ENCODE assay signal across 23 cellular contexts in the genomic region with DNA sequence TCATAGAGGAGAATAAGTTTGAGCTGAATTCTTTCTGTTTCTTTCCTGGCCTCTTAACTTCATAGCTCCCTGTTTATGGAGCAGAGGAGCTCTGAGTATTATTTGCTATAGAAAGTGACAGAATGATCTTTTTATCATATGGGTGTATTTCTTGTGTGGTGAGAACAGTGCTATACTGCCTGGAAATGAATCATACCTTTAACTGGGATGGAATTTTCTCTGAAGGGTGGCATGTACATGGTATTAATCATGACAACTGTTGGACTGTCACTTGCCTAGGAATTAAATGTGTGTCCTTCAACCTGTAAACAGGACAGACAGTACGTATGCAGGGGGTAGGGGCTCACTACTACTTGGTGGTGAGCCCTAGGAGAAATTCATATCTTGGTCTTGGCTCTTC. TPM values are rescaled to one million over a fixed set of nuclear protein-coding genes. Genes with fewer than 3 reads are reported as not detected.
DNase-seq lines count a peak whose midpoint lies in the region; ATAC-seq and TF ChIP-seq lines count a peak whose summit lies in the region.
"Had no signal": no experiment of that assay in that cellular context is flagged by ENCODE, and none has a peak within 500 bp of the region (broad histone marks: within the 10 kb centered on the region; RNA-seq: fewer than 3 reads in every experiment).

No MANE protein-coding gene starts in this region.

- no peak overlapping the region for H2AK5ac ChIP-seq in mesenchymal stem cell (ENCODE audit: low read length, severe bottlenecking)

- no peak overlapping the region for H3K14ac ChIP-seq in mesenchymal stem cell (ENCODE audit: low read length in 2 of 2)

- no peak overlapping the region for H3K4me3 ChIP-seq in RWPE2 (ENCODE audit: severe bottlenecking)
- H3K4me3 ChIP-seq in mesenchymal stem cell (ENCODE audit: insufficient read depth in 1 of 2, low read depth in 1 of 2, low read length in 2 of 2): no peak overlapping the region
- H3K4me3 ChIP-seq: A549, MG63, Peyer's patch had no signal

- no peak overlapping the region for H3K4ac ChIP-seq in mesenchymal stem cell (ENCODE audit: low read depth in 1 of 2, low read length in 2 of 2)

- H3K9ac ChIP-seq in mesenchymal stem cell (ENCODE audit: low read length): no peak overlapping the region
- H3K9ac ChIP-seq: SK-N-SH had no signal

- H2BK5ac ChIP-seq in mesenchymal stem cell (ENCODE audit: low read depth, low read length, poor library complexity, severe bottlenecking): no peak overlapping the region

- no peak overlapping the region for H4K8ac ChIP-seq in mesenchymal stem cell (ENCODE audit: low read length)

- H3K4me1 ChIP-seq in RWPE2 (ENCODE audit: insufficient read depth, poor library complexity, severe bottlenecking) (no peaks in the 10 kb centered on the region), mesenchymal stem cell (ENCODE audit: control insufficient read depth, insufficient read depth, low read depth, low read length) (no peaks in the 10 kb centered on the region)
- H3K4me1 ChIP-seq: A549, Caco-2 had no signal

- no peak overlapping the region for H2BK15ac ChIP-seq in mesenchymal stem cell (ENCODE audit: low read depth, poor library complexity, severe bottlenecking)

- H3K4me2 ChIP-seq in mesenchymal stem cell (ENCODE audit: low read length, poor library complexity, severe bottlenecking): no peak overlapping the region
- H3K4me2 ChIP-seq: A549, SK-N-SH had no signal

- 53% methylated on average over 1 of the region's 1 CpG for WGBS in mesenchymal stem cell

- TF ChIP-seq CTCF in RWPE2 (IDR thresholded peaks at IDR 0.05; ENCODE audit: poor library complexity, severe bottlenecking): no peak

- ATAC-seq in RWPE2 (ENCODE audit: low read depth) (peak; percentile 51), GM18870 (IDR thresholded peaks at IDR 0.05; ENCODE audit: unreplicated experiment) (no peak)
- ATAC-seq: A549, HepG2 had no signal

- no peak overlapping the region for H4K91ac ChIP-seq in mesenchymal stem cell (ENCODE audit: low read length)

- peak; percentile 55 for DNase-seq in HT1080 (ENCODE audit: low read depth)
- DNase-seq in RWPE2 (ENCODE audit: low spot score): no peak
- DNase-seq in kidney tubule cell (ENCODE audit: low spot score): peak; percentile 38
- DNase-seq in AML-193 (lab: John Stamatoyannopoulos, UW): no peak
- no peak for DNase-seq in mesenchymal stem cell
- no peak for DNase-seq in NCI-H1436 treated with DMSO at 0.1 percent for 48 hours (lab: John Stamatoyannopoulos, UW)
- DNase-seq: Caco-2; CD4-positive, alpha-beta memory T cell; DMS 273 treated with DMSO at 0.1 percent for 48 hours; DMS79; Kasumi-1; MG63; NCI-H1694; NCI-H2227 treated with DMSO at 0.1 percent for 48 hours; NCI-H510A; NCI-H69; Peyer's patch; SK-N-SH; SW 1271 had no signal

- H2BK12ac ChIP-seq in mesenchymal stem cell (ENCODE audit: low read length in 2 of 2): no peak overlapping the region

- no peak overlapping the region for H3K27ac ChIP-seq in RWPE2 (ENCODE audit: poor library complexity, severe bottlenecking)
- no peak overlapping the region for H3K27ac ChIP-seq in mesenchymal stem cell (ENCODE audit: low read length, poor library complexity, severe bottlenecking)
- H3K27ac ChIP-seq: A549, HL-60, Peyer's patch had no signal

- H3K27me3 ChIP-seq in RWPE2 (ENCODE audit: insufficient read depth, poor library complexity, severe bottlenecking): peaks cover 37% of the 10 kb centered on the region
- no peaks in the 10 kb centered on the region for H3K27me3 ChIP-seq in mesenchymal stem cell (ENCODE audit: control insufficient read depth in 1 of 2, insufficient read depth in 1 of 2, low read length in 2 of 2)
- H3K27me3 ChIP-seq: Peyer's patch had no signal

- no peaks in the 10 kb centered on the region for H3K79me1 ChIP-seq in mesenchymal stem cell (replicated peaks; ENCODE audit: low read length, poor library complexity, severe bottlenecking)

- H2BK120ac ChIP-seq in mesenchymal stem cell (ENCODE audit: low read depth, low read length): no peak overlapping the region

- no peak overlapping the region for H3K23ac ChIP-seq in mesenchymal stem cell (ENCODE audit: low read length in 2 of 2)

- no peak overlapping the region for H3K18ac ChIP-seq in mesenchymal stem cell (ENCODE audit: low read depth in 1 of 2, low read length in 2 of 2)

- H3K9me3 ChIP-seq in RWPE2 (ENCODE audit: severe bottlenecking): no peaks in the 10 kb centered on the region
- no peaks in the 10 kb centered on the region for H3K9me3 ChIP-seq in mesenchymal stem cell (ENCODE audit: control insufficient read depth, low read length)
- H3K9me3 ChIP-seq: A549, Caco-2, MG63, Peyer's patch, SK-N-SH had no signal

- H3K36me3 ChIP-seq in RWPE2 (ENCODE audit: low read depth) (no peaks in the 10 kb centered on the region), mesenchymal stem cell (ENCODE audit: control insufficient read depth in 1 of 2, insufficient read depth in 2 of 2, low read depth in 1 of 2, low read length in 2 of 2) (no peaks in the 10 kb centered on the region)
- H3K36me3 ChIP-seq: MG63, Peyer's patch had no signal

- no peak overlapping the region for H2AFZ ChIP-seq in mesenchymal stem cell (ENCODE audit: low read depth, low read length)

RNA-seq across cellular contexts. Expression of a gene that starts 33.9 kb away (rescaled TPM):
- 1.5 and 1.9 TPM in 2 replicates for total RNA-seq in HT1080 (2014; rRNA removed; shearing (Covaris generic))
- polyA plus RNA-seq in HT1080 (2015; cell fraction: cytosol; rRNA removed): 1.0 and 1.1 TPM in 2 replicates
- polyA plus RNA-seq in HT1080 (2015; cell fraction: nucleus; rRNA removed): 1.2 and 1.3 TPM in 2 replicates
- 2.5 TPM for polyA plus RNA-seq in mesenchymal stem cell (2013, experiment 1 of 2)
- polyA plus RNA-seq in mesenchymal stem cell (2013, experiment 2 of 2): 2.9 TPM
- total RNA-seq: CD4-positive, alpha-beta memory T cell had no signal
- polyA plus RNA-seq: CD4-positive, alpha-beta memory T cell had no signal

Comparison
In these comparisons a context has a peak if more than half of its experiments do, and no peak if none do; other contexts are left out.
1. DNase-seq: peak in HT1080 (single experiment) and kidney tubule cell (single experiment); none in RWPE2 (single experiment), AML-193 (0 of 2), mesenchymal stem cell (single experiment) and NCI-H1436 treated with DMSO at 0.1 percent for 48 hours (single experiment).